ENCODE assay signal across 13 cellular contexts in the genomic region with DNA sequence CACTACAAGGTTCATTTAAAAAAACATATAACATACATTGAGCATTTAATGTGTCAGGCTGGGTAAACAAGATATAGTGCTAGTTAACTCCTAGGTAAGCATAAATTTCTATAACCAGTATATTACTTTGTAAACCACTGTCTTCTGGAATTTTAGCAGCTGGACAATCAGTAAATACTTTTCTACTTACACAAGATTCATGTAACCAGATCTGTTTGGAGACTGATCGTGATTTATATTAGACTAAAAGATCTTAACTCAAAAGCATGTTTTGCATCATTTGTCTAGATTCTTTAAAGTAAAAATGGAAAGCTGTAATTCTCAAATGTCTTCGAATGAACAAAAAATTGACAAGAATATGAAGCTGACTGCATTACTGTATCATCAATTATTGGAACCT. TPM values are rescaled to one million over a fixed set of nuclear protein-coding genes. Genes with fewer than 3 reads are reported as not detected.
A peak's percentile ranks its signal among the peaks of the same experiment; 100 is the strongest.
DNase-seq lines count a peak whose midpoint lies in the region; ATAC-seq and TF ChIP-seq lines count a peak whose summit lies in the region.
"Had no signal": no experiment of that assay in that cellular context is flagged by ENCODE, and none has a peak within 500 bp of the region (broad histone marks: within the 10 kb centered on the region; RNA-seq: fewer than 3 reads in every experiment).

No MANE protein-coding gene starts in this region.

- H3K4me3 ChIP-seq in A673 (ENCODE audit: low read depth, low read length, poor library complexity, severe bottlenecking): peak overlapping the region; percentile 64
- no peak overlapping the region for H3K4me3 ChIP-seq in naive thymus-derived CD4-positive, alpha-beta T cell (ENCODE audit: low read length)

- no peaks in the 10 kb centered on the region for H3K9me3 ChIP-seq in A673 (ENCODE audit: low read depth, low read length, poor library complexity, severe bottlenecking)
- H3K9me3 ChIP-seq in naive thymus-derived CD4-positive, alpha-beta T cell (ENCODE audit: control insufficient read depth in 2 of 3, low read length in 3 of 3): no peaks in the 10 kb centered on the region
- H3K9me3 ChIP-seq: heart right ventricle had no signal

- BruUV-seq in A673 (replicated peaks; lab: Mats Ljungman, UMichigan): no TSS peak

- no peak for DNase-seq in A673 (ENCODE audit: low spot score)
- DNase-seq in LHCN-M2 (ENCODE audit: low read depth): peak; percentile 44
- no peak for DNase-seq in chondrocyte (ENCODE audit: low spot score)
- no peak for DNase-seq in naive thymus-derived CD4-positive, alpha-beta T cell
- DNase-seq in NCI-H446 treated with DMSO at 0.1 percent for 48 hours (lab: John Stamatoyannopoulos, UW): no peak
- DNase-seq in AG08396 (ENCODE audit: low spot score): no peak
- no peak for DNase-seq in activated naive CD4-positive, alpha-beta T cell treated with anti-CD3 and anti-CD28 coated beads for 36 hours
- DNase-seq in stimulated activated CD4-positive, alpha-beta T cell treated with anti-CD3 and anti-CD28 coated beads, Interleukin-1b, Interleukin-23, amount 100 ng/mL, for 48 hours: no peak
- DNase-seq: heart right ventricle; naive thymus-derived CD8-positive, alpha-beta T cell; NCI-H146; stimulated activated CD4-positive, alpha-beta T cell treated with anti-CD3 and anti-CD28 coated beads, Interleukin-4, amount 100 ng/mL, for 24 hours had no signal

- H3K4me1 Mint-ChIP-seq in chondrocyte (ENCODE audit: low read depth): peaks cover 15% of the 10 kb centered on the region
- H3K4me1 Mint-ChIP-seq in naive thymus-derived CD4-positive, alpha-beta T cell: peaks cover 7 to 34% (median 9%) of the 10 kb centered on the region in 7 donors
- H3K4me1 Mint-ChIP-seq in activated naive CD4-positive, alpha-beta T cell treated with anti-CD3 and anti-CD28 coated beads for 36 hours (ENCODE audit: low read depth): peaks cover 17% of the 10 kb centered on the region

- POLR2A ChIA-PET in A673 (lab: Charles Lee; ENCODE audit: low non-redundant PET): no interaction called here
- POLR2A ChIA-PET in naive thymus-derived CD4-positive, alpha-beta T cell (lab: Charles Lee): interaction anchor here (0.6 to 3.1 kb wide), 6 partner anchors 9 to 339 kb away, joined by 3 to 25 read pairs (median 4); a partner anchor contains a TSS

- intact Hi-C loops in A673 (cut with micrococcal nuclease; ENCODE audit: unreplicated experiment): no loop called here
- intact Hi-C loops in naive thymus-derived CD4-positive, alpha-beta T cell (cut with micrococcal nuclease): loop anchor here (5.0 to 10.0 kb wide), 10 partner anchors 153 to 1740 kb away; a partner anchor contains a TSS
- intact Hi-C loops in activated naive CD4-positive, alpha-beta T cell treated with anti-CD3 and anti-CD28 coated beads for 36 hours (cut with micrococcal nuclease): loop anchor here (1.0 to 5.0 kb wide), 2 partner anchors 10 to 437 kb away; a partner anchor contains a TSS

- ATAC-seq in naive thymus-derived CD4-positive, alpha-beta T cell: no peak

- H3K4me1 ChIP-seq in A673 (ENCODE audit: insufficient read depth, low read length, poor library complexity, severe bottlenecking): peaks cover 11% of the 10 kb centered on the region
- peaks cover 6 to 8% of the 10 kb centered on the region in 2 donors for H3K4me1 ChIP-seq in naive thymus-derived CD4-positive, alpha-beta T cell (ENCODE audit: control insufficient read depth in 2 of 2, insufficient read depth in 2 of 2, low read length in 2 of 2)

- H3K9me3 Mint-ChIP-seq in chondrocyte (ENCODE audit: low read depth): no peaks in the 10 kb centered on the region
- H3K9me3 Mint-ChIP-seq in naive thymus-derived CD4-positive, alpha-beta T cell: no peaks in the 10 kb centered on the region
- no peaks in the 10 kb centered on the region for H3K9me3 Mint-ChIP-seq in activated naive CD4-positive, alpha-beta T cell treated with anti-CD3 and anti-CD28 coated beads for 36 hours
- H3K9me3 Mint-ChIP-seq: CD14-positive monocyte; naive thymus-derived CD8-positive, alpha-beta T cell had no signal

- no peaks in the 10 kb centered on the region for H3K36me3 ChIP-seq in A673 (ENCODE audit: insufficient read depth, low read length, poor library complexity, severe bottlenecking)
- no peaks in the 10 kb centered on the region for H3K36me3 ChIP-seq in naive thymus-derived CD4-positive, alpha-beta T cell (ENCODE audit: control insufficient read depth in 2 of 3, insufficient read depth in 3 of 3, low read length in 3 of 3)
- H3K36me3 ChIP-seq: heart right ventricle had no signal

- H3K27me3 Mint-ChIP-seq in chondrocyte (ENCODE audit: low read depth): peaks cover 6% of the 10 kb centered on the region
- H3K27me3 Mint-ChIP-seq in naive thymus-derived CD4-positive, alpha-beta T cell: peaks cover 0 to 1% (median 0%) of the 10 kb centered on the region in 5 donors
- H3K27me3 Mint-ChIP-seq in activated naive CD4-positive, alpha-beta T cell treated with anti-CD3 and anti-CD28 coated beads for 36 hours (ENCODE audit: low read depth): no peaks in the 10 kb centered on the region

- H3K27ac Mint-ChIP-seq in chondrocyte (ENCODE audit: unreplicated experiment): no peak overlapping the region
- peak overlapping the region in 1 of 9 donors; percentile 81 for H3K27ac Mint-ChIP-seq in naive thymus-derived CD4-positive, alpha-beta T cell
- no peak overlapping the region for H3K27ac Mint-ChIP-seq in activated naive CD4-positive, alpha-beta T cell treated with anti-CD3 and anti-CD28 coated beads for 36 hours

- peak overlapping the region; percentile 93 for H3K4me3 Mint-ChIP-seq in chondrocyte (ENCODE audit: unreplicated experiment)
- H3K4me3 Mint-ChIP-seq in naive thymus-derived CD4-positive, alpha-beta T cell: peak overlapping the region in 6 of 10 donors; percentile 1 to 94 (median 52)
- H3K4me3 Mint-ChIP-seq in activated naive CD4-positive, alpha-beta T cell treated with anti-CD3 and anti-CD28 coated beads for 36 hours: no peak overlapping the region

- H3K27me3 ChIP-seq in A673 (replicated peaks; ENCODE audit: insufficient read depth, low read depth, low read length, poor library complexity): peaks cover 31% of the 10 kb centered on the region
- no peaks in the 10 kb centered on the region for H3K27me3 ChIP-seq in naive thymus-derived CD4-positive, alpha-beta T cell (ENCODE audit: control insufficient read depth in 2 of 2, insufficient read depth in 2 of 2, low read length in 2 of 2)

- CTCF ChIA-PET in A673 (lab: Charles Lee): no interaction called here
- CTCF ChIA-PET in naive thymus-derived CD4-positive, alpha-beta T cell (lab: Charles Lee): interaction anchor here (0.9 to 1.6 kb wide), 3 partner anchors 8 to 57 kb away, joined by 3 to 5 read pairs (median 4); a partner anchor contains a TSS
- CTCF ChIA-PET in activated naive CD4-positive, alpha-beta T cell treated with anti-CD3 and anti-CD28 coated beads for 36 hours (lab: Charles Lee): interaction anchor here (1.3 to 1.7 kb wide), 3 partner anchors 40 to 211 kb away, joined by 3 to 5 read pairs (median 4); no protein-coding TSS in a partner anchor

- TF ChIP-seq CTCF in A673 (conservative IDR thresholded peaks at IDR 0.05; ENCODE audit: low read depth, low read length) (no peak), chondrocyte (IDR thresholded peaks at IDR 0.05) (no peak)

- no peak overlapping the region for H3K27ac ChIP-seq in A673 (ENCODE audit: low read depth, low read length, poor library complexity, severe bottlenecking)
- no peak overlapping the region for H3K27ac ChIP-seq in naive thymus-derived CD4-positive, alpha-beta T cell (ENCODE audit: low read depth, low read length)

- no peaks in the 10 kb centered on the region for H3K36me3 Mint-ChIP-seq in chondrocyte (ENCODE audit: low read depth)
- H3K36me3 Mint-ChIP-seq in naive thymus-derived CD4-positive, alpha-beta T cell: peaks cover 0 to 4% (median 0%) of the 10 kb centered on the region in 5 donors
- no peaks in the 10 kb centered on the region for H3K36me3 Mint-ChIP-seq in activated naive CD4-positive, alpha-beta T cell treated with anti-CD3 and anti-CD28 coated beads for 36 hours (ENCODE audit: low read depth)
- H3K36me3 Mint-ChIP-seq: naive thymus-derived CD8-positive, alpha-beta T cell had no signal

RNA-seq across cellular contexts. Expression of a gene that starts 0.9 kb away (rescaled TPM):
- total RNA-seq in A673 (2021): 35.2 and 37.3 TPM in 2 replicates
- 43.1 and 48.9 TPM in 2 replicates for total RNA-seq in LHCN-M2 (2014; rRNA removed)
- 5.8 TPM for polyA plus RNA-seq in LHCN-M2 (2012)
- 4.9 to 6.6 TPM (median 5.7 TPM) in 3 replicates for total RNA-seq in chondrocyte
- total RNA-seq in naive thymus-derived CD4-positive, alpha-beta T cell: 10 to 100 TPM in 1 of 5 experiments, 1 to 10 TPM in 4; 1.4 to 32.3 (median 2.9) TPM
- 1 to 10 TPM; 2.2 TPM for polyA plus RNA-seq in naive thymus-derived CD4-positive, alpha-beta T cell
- total RNA-seq in activated naive CD4-positive, alpha-beta T cell treated with anti-CD3 and anti-CD28 coated beads for 36 hours: 10 to 100 TPM; 39.7 to 40.0 TPM

RNA-seq across cellular contexts. Expression of a gene that starts 15.2 kb away (rescaled TPM):
- total RNA-seq in A673 (2021) (12.2 and 15.6 TPM in 2 replicates), LHCN-M2 (2014; rRNA removed) (19.6 and 22.5 TPM in 2 replicates), chondrocyte (17.3 to 18.9 TPM (median 17.6 TPM) in 3 replicates)
- polyA plus RNA-seq in LHCN-M2 (2012): 6.9 TPM
- 10 to 100 TPM; 14.9 to 20.8 (median 18.6) TPM for total RNA-seq in naive thymus-derived CD4-positive, alpha-beta T cell
- 10 to 100 TPM; 13.2 to 18.4 TPM for polyA plus RNA-seq in naive thymus-derived CD4-positive, alpha-beta T cell
- total RNA-seq in activated naive CD4-positive, alpha-beta T cell treated with anti-CD3 and anti-CD28 coated beads for 36 hours: 10 to 100 TPM in 1 of 2 experiments, 1 to 10 TPM in 1; 8.7 to 10.0 TPM
